17 cellular contexts compared by ENCODE assay signal in genomic region chr6:111767752-111768430, GRCh38.
DNase-seq lines count a peak whose midpoint lies in the region; ATAC-seq and TF ChIP-seq lines count a peak whose summit lies in the region.
"Had no signal": no experiment of that assay in that cellular context is flagged by ENCODE, and none has a peak within 500 bp of the region (broad histone marks: within the 10 kb centered on the region; RNA-seq: fewer than 3 reads in every experiment).

No MANE protein-coding gene starts in this region.

- no peaks in the 10 kb centered on the region for H3K9me3 ChIP-seq in CD8-positive, alpha-beta memory T cell (ENCODE audit: low read length)
- H3K9me3 ChIP-seq in Loucy (ENCODE audit: insufficient read depth, low read depth, low read length) (no peaks in the 10 kb centered on the region), SJCRH30 (replicated peaks) (no peaks in the 10 kb centered on the region; the same call in 1 of the 2 replicates)
- H3K9me3 ChIP-seq: upper lobe of right lung had no signal

- H3K79me2 ChIP-seq in Loucy (ENCODE audit: insufficient read depth, low read length), result peaks cover 89% of the 10 kb centered on the region

- H3K9me2 ChIP-seq in Loucy (replicated peaks; ENCODE audit: low read depth, low read length), result no peaks in the 10 kb centered on the region

- H3K27ac ChIP-seq in CD8-positive, alpha-beta memory T cell (ENCODE audit: low read depth, low read length), result no peak overlapping the region
- no peak overlapping the region for H3K27ac ChIP-seq in SJCRH30
- H3K27ac ChIP-seq: brain microvascular endothelial cell, upper lobe of right lung had no signal

- no peak overlapping the region for H2AFZ ChIP-seq in Loucy (ENCODE audit: low read length)

- CTCF ChIA-PET in CD8-positive, alpha-beta memory T cell (lab: Charles Lee), result interaction anchor here (1.1 to 2.0 kb wide), 5 partner anchors 9 to 261 kb away, joined by 3 to 5 read pairs (median 4); no protein-coding TSS in a partner anchor

- POLR2A ChIA-PET in CD8-positive, alpha-beta memory T cell (lab: Charles Lee), result interaction anchor here (1.5 kb wide), 1 partner anchor 9 kb away, joined by 6 read pairs; no protein-coding TSS in a partner anchor
- POLR2A ChIA-PET in naive thymus-derived CD8-positive, alpha-beta T cell (lab: Charles Lee), result interaction anchor here (0.7 to 2.3 kb wide), 9 partner anchors 9 to 221 kb away, joined by 3 to 11 read pairs (median 3); no protein-coding TSS in a partner anchor

- peaks cover 5 to 72% (median 14%) of the 10 kb centered on the region in 3 donors for H3K36me3 Mint-ChIP-seq in CD8-positive, alpha-beta memory T cell
- peaks cover 91% of the 10 kb centered on the region for H3K36me3 Mint-ChIP-seq in activated naive CD8-positive, alpha-beta T cell treated with anti-CD3 and anti-CD28 coated beads for 36 hours
- peaks cover 9 to 22% (median 21%) of the 10 kb centered on the region in 3 donors for H3K36me3 Mint-ChIP-seq in naive thymus-derived CD8-positive, alpha-beta T cell

- H3K4me1 ChIP-seq in CD8-positive, alpha-beta memory T cell (ENCODE audit: insufficient read depth, low read length), result peaks cover 96% of the 10 kb centered on the region
- H3K4me1 ChIP-seq in Loucy (ENCODE audit: insufficient read depth, low read length, poor library complexity, severe bottlenecking) (peaks cover 62% of the 10 kb centered on the region), SJCRH30 (peaks cover 3% of the 10 kb centered on the region; the same call in 1 of the 2 replicates)

- no peaks in the 10 kb centered on the region for H4K20me1 ChIP-seq in Loucy (ENCODE audit: insufficient read depth, low read length, poor library complexity, severe bottlenecking)

- no peaks in the 10 kb centered on the region for H3F3A ChIP-seq in Loucy (ENCODE audit: low read depth)

- H3K27me3 ChIP-seq in CD8-positive, alpha-beta memory T cell (ENCODE audit: insufficient read depth, low read length, poor library complexity, severe bottlenecking), result no peaks in the 10 kb centered on the region
- H3K27me3 ChIP-seq in Loucy (ENCODE audit: insufficient read depth, low read length, poor library complexity, severe bottlenecking) (no peaks in the 10 kb centered on the region), SJCRH30 (no peaks in the 10 kb centered on the region)
- H3K27me3 ChIP-seq: brain microvascular endothelial cell, upper lobe of right lung had no signal

- no peak overlapping the region for H3K4me3 ChIP-seq in CD8-positive, alpha-beta memory T cell (ENCODE audit: low read length)
- H3K4me3 ChIP-seq in Loucy (ENCODE audit: low read length, poor library complexity, severe bottlenecking), result no peak overlapping the region
- H3K4me3 ChIP-seq in SJCRH30, result no peak overlapping the region
- H3K4me3 ChIP-seq: upper lobe of right lung had no signal

- H3K4me1 Mint-ChIP-seq in CD8-positive, alpha-beta memory T cell, result peaks cover 96 to 100% (median 100%) of the 10 kb centered on the region in 3 donors
- peaks cover 93% of the 10 kb centered on the region for H3K4me1 Mint-ChIP-seq in activated naive CD8-positive, alpha-beta T cell treated with anti-CD3 and anti-CD28 coated beads for 36 hours
- peaks cover 54 to 98% (median 96%) of the 10 kb centered on the region in 4 donors for H3K4me1 Mint-ChIP-seq in naive thymus-derived CD8-positive, alpha-beta T cell

- H3K27ac Mint-ChIP-seq in CD8-positive, alpha-beta memory T cell, result peak overlapping the region; percentile 95 to 100 (median 100)
- H3K27ac Mint-ChIP-seq in activated naive CD8-positive, alpha-beta T cell treated with anti-CD3 and anti-CD28 coated beads for 36 hours, result peak overlapping the region; percentile 97
- peak overlapping the region; percentile 87 to 100 (median 96) for H3K27ac Mint-ChIP-seq in naive thymus-derived CD8-positive, alpha-beta T cell

- H3K27me3 Mint-ChIP-seq in CD8-positive, alpha-beta memory T cell, result no peaks in the 10 kb centered on the region
- no peaks in the 10 kb centered on the region for H3K27me3 Mint-ChIP-seq in activated naive CD8-positive, alpha-beta T cell treated with anti-CD3 and anti-CD28 coated beads for 36 hours
- H3K27me3 Mint-ChIP-seq in naive thymus-derived CD8-positive, alpha-beta T cell, result no peaks in the 10 kb centered on the region

- H3K4me2 ChIP-seq in Loucy (ENCODE audit: low read depth, low read length, poor library complexity, severe bottlenecking), result peak overlapping the region; percentile 28

- peak; percentile 48 to 78 for ATAC-seq in naive thymus-derived CD8-positive, alpha-beta T cell
- ATAC-seq in GM21367 (IDR thresholded peaks at IDR 0.05; ENCODE audit: unreplicated experiment) (no peak), HG03280 (IDR thresholded peaks at IDR 0.05; ENCODE audit: unreplicated experiment) (no peak)
- ATAC-seq: activated CD4-positive, CD25-positive, alpha-beta regulatory T cell treated with anti-CD3 and anti-CD28 coated beads, Interleukin-2, amount 50 U/mL, for 24 hours; upper lobe of right lung had no signal

- peak in 4 of 5 donors; percentile 28 to 73 (median 64) for DNase-seq in CD8-positive, alpha-beta memory T cell
- DNase-seq in activated naive CD8-positive, alpha-beta T cell treated with anti-CD3 and anti-CD28 coated beads for 36 hours, result no peak
- peak in 5 of 10 donors; percentile 29 to 66 (median 58) for DNase-seq in naive thymus-derived CD8-positive, alpha-beta T cell
- DNase-seq in activated CD4-positive, CD25-positive, alpha-beta regulatory T cell treated with anti-CD3 and anti-CD28 coated beads, Interleukin-2, amount 50 U/mL, for 72 hours, result no peak
- DNase-seq in SJCRH30, result no peak
- DNase-seq: brain microvascular endothelial cell; DMS153; HCEC 1CT; hypothalamus; NCI-H1436; NK-92 treated with Interleukin-12 subunit alpha and Interleukin-12 subunit beta, amount 100 ng/mL, for 24 hours; nucleus accumbens; upper lobe of right lung had no signal

- TF ChIP-seq CTCF in Loucy (conservative IDR thresholded peaks at IDR 0.05; ENCODE audit: low read length), result no peak

- H3K9me3 Mint-ChIP-seq in CD8-positive, alpha-beta memory T cell, result no peaks in the 10 kb centered on the region
- H3K9me3 Mint-ChIP-seq in activated naive CD8-positive, alpha-beta T cell treated with anti-CD3 and anti-CD28 coated beads for 36 hours, result peaks cover 18% of the 10 kb centered on the region
- peaks cover 0 to 9% (median 2%) of the 10 kb centered on the region in 9 donors for H3K9me3 Mint-ChIP-seq in naive thymus-derived CD8-positive, alpha-beta T cell

- H3K9ac ChIP-seq in Loucy (ENCODE audit: low read depth, low read length, poor library complexity, severe bottlenecking), result no peak overlapping the region

- H3K4me3 Mint-ChIP-seq in CD8-positive, alpha-beta memory T cell, result peak overlapping the region; percentile 51 to 83 (median 78)
- peak overlapping the region; percentile 42 for H3K4me3 Mint-ChIP-seq in activated naive CD8-positive, alpha-beta T cell treated with anti-CD3 and anti-CD28 coated beads for 36 hours
- H3K4me3 Mint-ChIP-seq in naive thymus-derived CD8-positive, alpha-beta T cell, result peak overlapping the region in 9 of 10 donors; percentile 38 to 90 (median 60)

- no peaks in the 10 kb centered on the region for H3K36me3 ChIP-seq in CD8-positive, alpha-beta memory T cell (ENCODE audit: insufficient read depth, low read length)
- H3K36me3 ChIP-seq in Loucy (ENCODE audit: insufficient read depth, low read length), result no peaks in the 10 kb centered on the region; the same call in 1 of the 2 replicates
- peaks cover 4% of the 10 kb centered on the region; the same call in 1 of the 2 replicates for H3K36me3 ChIP-seq in SJCRH30
- H3K36me3 ChIP-seq: brain microvascular endothelial cell, upper lobe of right lung had no signal

Comparison
In these comparisons a context has a peak if more than half of its experiments do, and no peak if none do; other contexts are left out.
1. DNase-seq: peak in CD8-positive, alpha-beta memory T cell (4 of 5); none in activated naive CD8-positive, alpha-beta T cell treated with anti-CD3 and anti-CD28 coated beads for 36 hours (single experiment), activated CD4-positive, CD25-positive, alpha-beta regulatory T cell treated with anti-CD3 and anti-CD28 coated beads, Interleukin-2, amount 50 U/mL, for 72 hours (single experiment) and SJCRH30 (0 of 2).
2. ATAC-seq: peak in naive thymus-derived CD8-positive, alpha-beta T cell (2 of 2); none in GM21367 (single experiment) and HG03280 (single experiment).
3. Peak in every context shown above with its lines, with median percentiles within 50 percentile points of each other: H3K27ac Mint-ChIP-seq and H3K4me3 Mint-ChIP-seq.